14 cellular contexts compared by ENCODE assay signal in the genomic region with DNA sequence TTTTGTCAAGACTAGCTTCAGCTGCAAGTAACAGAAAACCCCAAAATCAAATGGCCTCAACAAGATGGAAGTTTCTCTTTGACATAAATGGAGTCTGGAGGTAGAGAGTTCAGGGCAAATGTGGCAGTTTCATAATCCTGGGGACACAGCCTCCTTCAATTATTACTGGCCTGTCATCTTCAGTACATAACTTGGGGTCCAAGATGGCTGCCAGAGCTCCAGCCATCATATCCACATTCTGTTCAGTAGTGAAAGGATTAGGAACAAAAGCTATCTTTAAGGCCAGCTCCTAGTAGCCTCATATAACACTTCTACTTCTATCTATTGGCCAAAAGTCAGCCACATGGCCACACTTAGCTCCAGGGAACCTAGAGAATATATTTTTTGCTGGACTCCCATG. TPM values are rescaled to one million over a fixed set of nuclear protein-coding genes. Genes with fewer than 3 reads are reported as not detected.
DNase-seq lines count a peak whose midpoint lies in the region; ATAC-seq, FAIRE-seq and TF ChIP-seq lines count a peak whose summit lies in the region.
"Had no signal": no experiment of that assay in that cellular context is flagged by ENCODE, and none has a peak within 500 bp of the region (broad histone marks: within the 10 kb centered on the region; RNA-seq: fewer than 3 reads in every experiment).

No MANE protein-coding gene starts in this region.

- H3K4me1 ChIP-seq in IMR-90 (ENCODE audit: control insufficient read depth, insufficient read depth, low read length) (peaks cover 7% of the 10 kb centered on the region), K562 (replicated peaks in 1 of 2; ENCODE audit: control insufficient read depth in 2 of 2, insufficient read depth in 2 of 2, low read length in 2 of 2) (peaks cover 10 to 12% of the 10 kb centered on the region in 2 experiments; a peak in 4 of 5 replicates), hepatocyte (ENCODE audit: insufficient read depth) (peaks cover 20% of the 10 kb centered on the region)

- TF ChIP-seq POLR2A in IMR-90 (IDR thresholded peaks at IDR 0.05; ENCODE audit: low read depth, low read length): no peak
- no peak for TF ChIP-seq POLR2A in K562 (conservative IDR thresholded peaks at IDR 0.05)

- H2BK15ac ChIP-seq in IMR-90 (ENCODE audit: low read depth, low read length): no peak overlapping the region

- 0 out of 2 replicates have a peak overlapping the region, but pooled peaks have one; percentile 13 for H3K4ac ChIP-seq in IMR-90 (ENCODE audit: low read depth, low read length)

- H3K27ac ChIP-seq in IMR-90 (ENCODE audit: insufficient read depth, low read length) (no peak overlapping the region), K562 (ENCODE audit: extremely low read depth, low read depth, low read length) (no peak overlapping the region), hepatocyte (peak overlapping the region; percentile 93)

- H4K91ac ChIP-seq in IMR-90 (ENCODE audit: insufficient read depth, low read depth, low read length): 0 out of 2 replicates have a peak overlapping the region, but pooled peaks have one; percentile 19

- H3K23ac ChIP-seq in IMR-90 (ENCODE audit: low read depth, low read length): no peak overlapping the region

- H3K27me3 ChIP-seq in IMR-90 (ENCODE audit: control insufficient read depth, insufficient read depth, low read length) (no peaks in the 10 kb centered on the region), K562 (ENCODE audit: control insufficient read depth in 2 of 2, insufficient read depth in 2 of 2, low read length in 2 of 2) (peaks cover 2 to 6% of the 10 kb centered on the region in 2 experiments; a peak in 4 of 5 replicates), hepatocyte (no peaks in the 10 kb centered on the region)

- no peak overlapping the region for H4K5ac ChIP-seq in IMR-90 (ENCODE audit: low read depth, low read length)

- no peak overlapping the region for H2AK9ac ChIP-seq in IMR-90 (replicated peaks; ENCODE audit: low read depth, low read length, poor library complexity)

- no peak overlapping the region for H3K9ac ChIP-seq in IMR-90 (ENCODE audit: low read depth, low read length)
- no peak overlapping the region for H3K9ac ChIP-seq in K562 (ENCODE audit: insufficient read depth in 1 of 2, low read depth in 2 of 2, low read length in 2 of 2)

- no peak for FAIRE-seq in K562 (lab: Jason Lieb, UNC)
- FAIRE-seq: A549, GM19239, H54 had no signal

- no peak overlapping the region for H2BK5ac ChIP-seq in IMR-90 (ENCODE audit: low read depth, low read length, poor library complexity, severe bottlenecking)

- no peaks in the 10 kb centered on the region for H3K9me2 ChIP-seq in hepatocyte (replicated peaks; ENCODE audit: insufficient read depth)

- H3K14ac ChIP-seq in IMR-90 (replicated peaks; ENCODE audit: low read depth, low read length): no peak overlapping the region; the same call in 1 of the 2 replicates

- no peak overlapping the region for H2BK20ac ChIP-seq in IMR-90 (ENCODE audit: low read depth, low read length)

- H3K36me3 ChIP-seq in IMR-90 (ENCODE audit: control insufficient read depth, insufficient read depth, low read length) (no peaks in the 10 kb centered on the region), K562 (ENCODE audit: control insufficient read depth, insufficient read depth, low read length) (no peaks in the 10 kb centered on the region), hepatocyte (replicated peaks; ENCODE audit: insufficient read depth, low read depth) (no peaks in the 10 kb centered on the region)

- TF ChIP-seq CTCF in IMR-90 (conservative IDR thresholded peaks at IDR 0.05; ENCODE audit: low read depth, low read length) (no peak), K562 (IDR thresholded peaks at IDR 0.05 in 2 of 3, conservative IDR thresholded peaks at IDR 0.05 in 1 of 3; ENCODE audit: insufficient read depth in 2 of 3, low read depth in 1 of 3, low read length in 3 of 3) (no peak), hepatocyte (IDR thresholded peaks at IDR 0.05; ENCODE audit: poor library complexity) (no peak)

- H3K9me1 ChIP-seq in IMR-90 (ENCODE audit: insufficient read depth, low read length) (peaks cover 5% of the 10 kb centered on the region; the same call in 1 of the 2 replicates), K562 (ENCODE audit: control insufficient read depth, insufficient read depth, low read length) (no peaks in the 10 kb centered on the region)

- H2BK120ac ChIP-seq in IMR-90 (ENCODE audit: low read depth, low read length): peak overlapping the region; percentile 25

- no peak overlapping the region for H3K18ac ChIP-seq in IMR-90 (ENCODE audit: low read depth, low read length)

- H4K20me1 ChIP-seq in IMR-90 (ENCODE audit: insufficient read depth, low read length) (no peaks in the 10 kb centered on the region), K562 (replicated peaks; ENCODE audit: control insufficient read depth, insufficient read depth, low read length) (no peaks in the 10 kb centered on the region; the same call in 1 of the 2 replicates), hepatocyte (ENCODE audit: insufficient read depth, poor library complexity, severe bottlenecking) (no peaks in the 10 kb centered on the region)

- no peak overlapping the region for H3K4me3 ChIP-seq in IMR-90 (ENCODE audit: insufficient read depth, low read depth, low read length)
- H3K4me3 ChIP-seq in K562: no peak overlapping the region
- H3K4me3 ChIP-seq in hepatocyte: no peak overlapping the region
- H3K4me3 ChIP-seq: A549 had no signal

- TF ChIP-seq RAD21 in IMR-90 (IDR thresholded peaks at IDR 0.05; ENCODE audit: low read length) (no peak), K562 (CRISPR knock-in tag; conservative IDR thresholded peaks at IDR 0.05 in 1 of 2, IDR thresholded peaks at IDR 0.05 in 1 of 2) (no peak)

- H4K8ac ChIP-seq in IMR-90 (ENCODE audit: low read depth in 2 of 2, low read length in 2 of 2): no peak overlapping the region

- in situ Hi-C loops in IMR-90 (cut with MboI; ENCODE audit: low sequenced_read_pairs): no loop called here
- in situ Hi-C loops in K562 (cut with MboI): no loop called here

- no peak overlapping the region for H2AFZ ChIP-seq in IMR-90 (replicated peaks; ENCODE audit: low read length, poor library complexity)
- H2AFZ ChIP-seq in K562 (ENCODE audit: low read depth, low read length): no peak overlapping the region
- no peak overlapping the region for H2AFZ ChIP-seq in hepatocyte

- intact Hi-C loops in IMR-90 (cut with micrococcal nuclease): no loop called here
- intact Hi-C loops in K562 (cut with micrococcal nuclease): no loop called here

- TF ChIP-seq EP300 in K562 (IDR thresholded peaks at IDR 0.05; ENCODE audit: low read length): no peak

- BruUV-seq in IMR-90 (replicated peaks; lab: Mats Ljungman, UMichigan): no TSS peak
- no TSS peak for BruUV-seq in K562 (replicated peaks; lab: Mats Ljungman, UMichigan)

- no peak overlapping the region for H2AK5ac ChIP-seq in IMR-90 (ENCODE audit: low read depth, low read length)

- no peak for DNase-seq in IMR-90
- no peak for DNase-seq in K562 (ENCODE audit: extremely low read depth in 1 of 4, low spot score in 3 of 4)
- no peak for DNase-seq in hepatocyte (ENCODE audit: low spot score)
- no peak for DNase-seq in GOT3 (lab: John Stamatoyannopoulos, UW)
- DNase-seq: CD8-positive, alpha-beta T cell; COR-L47; DMS53; GF-D8 had no signal

- dilution Hi-C loops in IMR-90 (cut with HindIII; ENCODE audit: low sequenced_read_pairs, unreplicated experiment): no loop called here

- H3K4me2 ChIP-seq in IMR-90 (ENCODE audit: low read depth, low read length): no peak overlapping the region
- H3K4me2 ChIP-seq in K562 (ENCODE audit: insufficient read depth, low read length): no peak overlapping the region
- no peak overlapping the region for H3K4me2 ChIP-seq in hepatocyte
- H3K4me2 ChIP-seq: A549 had no signal

- CTCF ChIA-PET in IMR-90 (lab: Yijun Ruan, JAX) (interaction anchor here (1.1 kb wide), 1 partner anchor 11 kb away, joined by 3 read pairs; no protein-coding TSS in a partner anchor), K562 (lab: Yijun Ruan, JAX; ENCODE audit: low intra/inter-chr PET ratio) (no interaction called here)

- no peak for ATAC-seq in IMR-90 (ENCODE audit: low read depth)
- no peak for ATAC-seq in K562
- ATAC-seq in GM21360 (IDR thresholded peaks at IDR 0.05; ENCODE audit: unreplicated experiment): no peak
- no peak for ATAC-seq in HG03432 (IDR thresholded peaks at IDR 0.05; ENCODE audit: unreplicated experiment)
- ATAC-seq: A549; CD8-positive, alpha-beta T cell; HCT116 had no signal

- H3K79me1 ChIP-seq in IMR-90 (ENCODE audit: low read depth in 1 of 2, low read length in 2 of 2): no peaks in the 10 kb centered on the region

- POLR2A ChIA-PET in IMR-90 (lab: Charles Lee; ENCODE audit: unreplicated experiment): no interaction called here
- POLR2A ChIA-PET in K562 (lab: Yijun Ruan, JAX): no interaction called here

- peaks cover 4% of the 10 kb centered on the region; the same call in 1 of the 2 replicates for H3K9me3 ChIP-seq in IMR-90 (ENCODE audit: control insufficient read depth, insufficient read depth, low read length)
- no peaks in the 10 kb centered on the region for H3K9me3 ChIP-seq in K562 (replicated peaks; ENCODE audit: control insufficient read depth, insufficient read depth, low read depth, low read length)
- no peaks in the 10 kb centered on the region for H3K9me3 ChIP-seq in hepatocyte (ENCODE audit: low read depth)

- no peak overlapping the region for H3K56ac ChIP-seq in IMR-90 (ENCODE audit: extremely low read depth, insufficient read depth, low read length)

- no peaks in the 10 kb centered on the region for H3K79me2 ChIP-seq in K562 (ENCODE audit: control insufficient read depth, insufficient read depth, low read length)
- no peaks in the 10 kb centered on the region for H3K79me2 ChIP-seq in hepatocyte

RNA-seq across cellular contexts. Expression of a gene that starts 15.0 kb away (rescaled TPM):
- under 0.01 TPM in 1 of 2 replicates, not detected in the other for total RNA-seq in IMR-90 (2012; rRNA removed)
- 0.26 and 0.27 TPM in 2 replicates for polyA plus RNA-seq in IMR-90 (2012; rRNA removed)
- polyA plus RNA-seq in IMR-90 (2012; cell fraction: cytosol; rRNA removed): 0.15 and 0.22 TPM in 2 replicates
- polyA plus RNA-seq in IMR-90 (2012; cell fraction: nucleus; rRNA removed; ENCODE audit: low replicate concordance): 0.14 TPM in 1 of 2 replicates, not detected in the other
- not detected in 2 replicates for total RNA-seq in K562 (2011; cell fraction: chromatin; rRNA removed; ENCODE audit: low replicate concordance)
- not detected in 2 replicates for total RNA-seq in K562 (2011; cell fraction: nucleolus; rRNA removed)
- not detected in 2 replicates for total RNA-seq in K562 (2011; cell fraction: nucleoplasm; rRNA removed)
- not detected in 2 replicates for total RNA-seq in K562 (2014; rRNA removed)
- not detected in 2 replicates for total RNA-seq in K562 (2014; rRNA removed; fragmentation: Illumina TruSeq; extraction: Trizol)
- total RNA-seq in K562 (2015; rRNA removed; fragmentation: Illumina TruSeq; extraction: Trizol): not detected in 2 replicates
- not detected in 2 replicates for total RNA-seq in K562 (2021)
- not detected in 2 replicates for polyA plus RNA-seq in K562 (2011; rRNA removed)
- not detected in 2 replicates for polyA plus RNA-seq in K562 (2011; cell fraction: cytosol; rRNA removed)
- not detected in 2 replicates for polyA plus RNA-seq in K562 (2011; cell fraction: nucleus; rRNA removed)
- polyA plus RNA-seq in K562 (2012): not detected in 2 replicates
- polyA plus RNA-seq in K562 (2014; fragmentation: Illumina TruSeq; extraction: Trizol): not detected in 2 replicates
- not detected for polyA plus RNA-seq in K562 (2014; fragmentation: Nextera tagmentation; extraction: Ambion mirVana)
- polyA plus RNA-seq in K562 (2014; rRNA removed): not detected in 2 replicates
- not detected in 2 replicates for polyA minus RNA-seq in K562 (2011; rRNA and poly(A)+ RNA removed)
- not detected in 2 replicates for polyA minus RNA-seq in K562 (2011; cell fraction: cytosol; rRNA and poly(A)+ RNA removed)
- polyA minus RNA-seq in K562 (2011; cell fraction: nucleus; rRNA and poly(A)+ RNA removed): not detected in 2 replicates
- 2.1 TPM in 2 replicates for total RNA-seq in hepatocyte
- 0.21 and 3.8 TPM in 2 replicates for polyA plus RNA-seq in hepatocyte
- total RNA-seq: CD8-positive, alpha-beta T cell had no signal

RNA-seq across cellular contexts. Expression of a gene that starts 45.4 kb away (rescaled TPM):
- 93.0 and 106 TPM in 2 replicates for total RNA-seq in IMR-90 (2012; rRNA removed)
- polyA plus RNA-seq in IMR-90 (2012; rRNA removed): 117 and 122 TPM in 2 replicates
- 62.8 and 141 TPM in 2 replicates for polyA plus RNA-seq in IMR-90 (2012; cell fraction: cytosol; rRNA removed)
- 130 and 154 TPM in 2 replicates for polyA plus RNA-seq in IMR-90 (2012; cell fraction: nucleus; rRNA removed; ENCODE audit: low replicate concordance)
- total RNA-seq in K562 (2011; cell fraction: chromatin; rRNA removed; ENCODE audit: low replicate concordance): 8.9 and 19.4 TPM in 2 replicates
- total RNA-seq in K562 (2011; cell fraction: nucleolus; rRNA removed): 20.8 and 21.8 TPM in 2 replicates
- total RNA-seq in K562 (2011; cell fraction: nucleoplasm; rRNA removed): 16.2 and 17.5 TPM in 2 replicates
- total RNA-seq in K562 (2014; rRNA removed): 13.8 and 17.0 TPM in 2 replicates
- 8.3 and 9.8 TPM in 2 replicates for total RNA-seq in K562 (2014; rRNA removed; fragmentation: Illumina TruSeq; extraction: Trizol)
- 9.8 and 10.8 TPM in 2 replicates for total RNA-seq in K562 (2015; rRNA removed; fragmentation: Illumina TruSeq; extraction: Trizol)
- total RNA-seq in K562 (2021): 13.3 and 14.5 TPM in 2 replicates
- polyA plus RNA-seq in K562 (2011; rRNA removed): 6.5 and 9.2 TPM in 2 replicates
- polyA plus RNA-seq in K562 (2011; cell fraction: cytosol; rRNA removed): 11.9 and 12.0 TPM in 2 replicates
- 7.9 and 9.4 TPM in 2 replicates for polyA plus RNA-seq in K562 (2011; cell fraction: nucleus; rRNA removed)
- 8.0 and 21.3 TPM in 2 replicates for polyA plus RNA-seq in K562 (2012)
- polyA plus RNA-seq in K562 (2014; fragmentation: Illumina TruSeq; extraction: Trizol): 13.9 and 14.0 TPM in 2 replicates
- polyA plus RNA-seq in K562 (2014; fragmentation: Nextera tagmentation; extraction: Ambion mirVana): 1 to 10 TPM in 1 of 2 experiments, under 1 TPM in 1; 0.89 to 1.5 TPM
- polyA plus RNA-seq in K562 (2014; rRNA removed): 9.1 and 10.9 TPM in 2 replicates
- polyA minus RNA-seq in K562 (2011; rRNA and poly(A)+ RNA removed): 7.5 and 7.7 TPM in 2 replicates
- polyA minus RNA-seq in K562 (2011; cell fraction: cytosol; rRNA and poly(A)+ RNA removed): 6.1 and 6.3 TPM in 2 replicates
- polyA minus RNA-seq in K562 (2011; cell fraction: nucleus; rRNA and poly(A)+ RNA removed): 6.3 and 8.7 TPM in 2 replicates
- 123 and 124 TPM in 2 replicates for total RNA-seq in hepatocyte
- polyA plus RNA-seq in hepatocyte: 76.4 and 85.6 TPM in 2 replicates
